Comparison of ENCODE assay signal across 27 cellular contexts in genomic region chr6:115214283-115214682, GRCh38.
"Had no signal": no experiment of that assay in that cellular context is flagged by ENCODE, and none has a peak within 500 bp of the region (broad histone marks: within the 10 kb centered on the region; RNA-seq: fewer than 3 reads in every experiment).

No MANE protein-coding gene starts in this region.

- H3K9ac ChIP-seq: neural progenitor cell had no signal

- DNase-seq: hypothalamus; immature natural killer cell; left ventricle myocardium inferior; mesendoderm; naive B cell; natural killer cell; nephron progenitor cell; occipital lobe; retina; right cardiac atrium; sigmoid colon; stimulated activated CD4-positive, alpha-beta T cell treated with anti-CD3 and anti-CD28 coated beads, Interleukin-2, amount 100 ng/mL, for 24 hours; stimulated activated CD4-positive, alpha-beta T cell treated with anti-CD3 and anti-CD28 coated beads, Interleukin-4, amount 100 ng/mL, for 1 hour; stimulated activated naive B cell treated with anti-CD40 and anti-IgM and Interleukin-4, amounts not matched to agents 10 μg/mL and 1 μg/mL and 100 μg/mL, for 72 hours; stimulated activated naive CD8-positive, alpha-beta T cell treated with anti-CD3 and anti-CD28 coated beads, Interleukin-15, Interleukin-2, amounts not matched to agents 100 U/mL and 50 U/mL, for 24 hours; stomach; testis; thyroid gland; transverse colon; upper lobe of right lung had no signal

- H3K27ac ChIP-seq: left ventricle myocardium inferior, neural progenitor cell, neutrophil, prostate gland, sigmoid colon, stomach, testis, thyroid gland, transverse colon, upper lobe of right lung had no signal

- FAIRE-seq: islet of Langerhans, urothelium cell line had no signal

- H3K27me3 ChIP-seq: neural progenitor cell, neutrophil, sigmoid colon, stomach, testis, thyroid gland, transverse colon, upper lobe of right lung had no signal

- H3K9me3 ChIP-seq: neutrophil, prostate gland, testis, thyroid gland, upper lobe of right lung had no signal

- ATAC-seq: natural killer cell; right cardiac atrium; stimulated activated naive B cell treated with anti-CD40 and anti-IgM and Interleukin-4, amounts not matched to agents 10 μg/mL and 1 μg/mL and 100 μg/mL, for 72 hours; stimulated activated naive CD8-positive, alpha-beta T cell treated with anti-CD3 and anti-CD28 coated beads, Interleukin-15, Interleukin-2, amounts not matched to agents 100 U/mL and 50 U/mL, for 24 hours; upper lobe of right lung had no signal

- H3K36me3 ChIP-seq: left ventricle myocardium inferior, neural progenitor cell, neutrophil, prostate gland, sigmoid colon, stomach, thyroid gland, transverse colon, upper lobe of right lung had no signal

- H2AFZ ChIP-seq: neural progenitor cell had no signal

- H3K4me3 ChIP-seq: left ventricle myocardium inferior, lung, neural progenitor cell, prostate gland, sigmoid colon, smooth muscle cell, stomach, testis, thyroid gland, transverse colon, upper lobe of right lung had no signal

- H3K4me2 ChIP-seq: neural progenitor cell, smooth muscle cell had no signal

- H3K4me1 ChIP-seq: left ventricle myocardium inferior, neural progenitor cell, prostate gland, sigmoid colon, stomach, testis, thyroid gland, transverse colon, upper lobe of right lung had no signal
